Comparison of ENCODE assay signal across 15 cellular contexts in genomic region chr11:28049338-28050216, GRCh38. TPM values are rescaled to one million over a fixed set of nuclear protein-coding genes. Genes with fewer than 3 reads are reported as not detected.
DNase-seq lines count a peak whose midpoint lies in the region; ATAC-seq and TF ChIP-seq lines count a peak whose summit lies in the region.
"Had no signal": no experiment of that assay in that cellular context is flagged by ENCODE, and none has a peak within 500 bp of the region (broad histone marks: within the 10 kb centered on the region; RNA-seq: fewer than 3 reads in every experiment).

No MANE protein-coding gene starts in this region.

- H3K27me3 ChIP-seq in Panc1 (ENCODE audit: control insufficient read depth, insufficient read depth, low read length) (no peaks in the 10 kb centered on the region), fibroblast of lung (ENCODE audit: control insufficient read depth, insufficient read depth, low read length) (no peaks in the 10 kb centered on the region)
- H3K27me3 ChIP-seq: heart left ventricle, neural progenitor cell, tibial nerve had no signal

- CTCF ChIA-PET in Panc1 (lab: Charles Lee): no interaction called here

- H3K9ac ChIP-seq in fibroblast of lung (ENCODE audit: insufficient read depth, low read length): no peak overlapping the region
- H3K9ac ChIP-seq: neural progenitor cell had no signal

- H3K4me1 ChIP-seq in Panc1 (ENCODE audit: control insufficient read depth, insufficient read depth, low read length): peaks cover 26% of the 10 kb centered on the region
- peaks cover 3% of the 10 kb centered on the region for H3K4me1 ChIP-seq in fibroblast of lung (ENCODE audit: control insufficient read depth, extremely low read depth, insufficient read depth, low read length)
- H3K4me1 ChIP-seq: heart left ventricle, lower lobe of right lung, neural progenitor cell, tibial nerve had no signal

- H3K9me3 ChIP-seq in Panc1 (ENCODE audit: control insufficient read depth, insufficient read depth, low read depth, low read length): no peaks in the 10 kb centered on the region
- no peaks in the 10 kb centered on the region for H3K9me3 ChIP-seq in fibroblast of lung (ENCODE audit: control insufficient read depth, insufficient read depth, low read depth, low read length)
- H3K9me3 ChIP-seq: lower lobe of right lung, tibial nerve had no signal

- intact Hi-C loops in Panc1 (cut with micrococcal nuclease; ENCODE audit: unreplicated experiment): no loop called here

- in situ Hi-C loops in Panc1 (cut with HindIII; ENCODE audit: low pct_unique_long_range_greater_than_20kb, low sequenced_read_pairs): no loop called here

- H3K4me3 ChIP-seq in Panc1 (ENCODE audit: low read depth in 2 of 2, low read length in 2 of 2) (no peak overlapping the region), fibroblast of lung (replicated peaks in 1 of 4; ENCODE audit: control extremely low read depth in 1 of 4, insufficient read depth in 1 of 4, low read depth in 3 of 4, low read length in 4 of 4) (peak overlapping the region in 1 of 4 experiments; percentile 30)
- H3K4me3 ChIP-seq: heart left ventricle, lower lobe of right lung, neural progenitor cell, tibial nerve had no signal

- H4K20me1 ChIP-seq in fibroblast of lung (ENCODE audit: control insufficient read depth, extremely low read depth, insufficient read depth, low read length): no peaks in the 10 kb centered on the region

- POLR2A ChIA-PET in Panc1 (lab: Charles Lee): no interaction called here

- BruUV-seq in Panc1 (replicated peaks; lab: Mats Ljungman, UMichigan): no TSS peak

- peak overlapping the region; percentile 61 for H3K4me2 ChIP-seq in fibroblast of lung (ENCODE audit: extremely low read depth, insufficient read depth, low read length)
- H3K4me2 ChIP-seq: neural progenitor cell had no signal

- TF ChIP-seq CTCF in Panc1 (IDR thresholded peaks at IDR 0.05) (no peak), fibroblast of lung (conservative IDR thresholded peaks at IDR 0.05 in 1 of 2, IDR thresholded peaks at IDR 0.05 in 1 of 2; ENCODE audit: low read depth in 1 of 2, low read length in 2 of 2) (no peak)

- peak; percentile 95 for ATAC-seq in Panc1
- ATAC-seq in GM18858 (IDR thresholded peaks at IDR 0.05; ENCODE audit: unreplicated experiment): no peak
- ATAC-seq in GM18867 (IDR thresholded peaks at IDR 0.05; ENCODE audit: unreplicated experiment): no peak
- ATAC-seq: activated CD8-positive, alpha-beta memory T cell treated with anti-CD3 and anti-CD28 coated beads, Interleukin-2, amount 10 ng/mL, durations not matched to agents 7 days and 5 days; heart left ventricle; lower lobe of right lung had no signal

- peak overlapping the region; percentile 84; the same call in 1 of the 2 replicates for H3K27ac ChIP-seq in Panc1 (ENCODE audit: low read length)
- no peak overlapping the region for H3K27ac ChIP-seq in fibroblast of lung (ENCODE audit: insufficient read depth, low read length)
- H3K27ac ChIP-seq: heart left ventricle, lower lobe of right lung, neural progenitor cell, tibial nerve had no signal

- H2AFZ ChIP-seq in fibroblast of lung (ENCODE audit: low read length): no peak overlapping the region
- H2AFZ ChIP-seq: neural progenitor cell had no signal

- no peaks in the 10 kb centered on the region; the same call in 1 of the 2 replicates for H3K36me3 ChIP-seq in Panc1 (ENCODE audit: control insufficient read depth, insufficient read depth, low read length)
- no peaks in the 10 kb centered on the region for H3K36me3 ChIP-seq in fibroblast of lung (ENCODE audit: control insufficient read depth, insufficient read depth, low read length)
- H3K36me3 ChIP-seq: heart left ventricle, lower lobe of right lung, tibial nerve had no signal

- DNase-seq in NCI-H82 (lab: John Stamatoyannopoulos, UW) (peak; percentile 5), NCI-H82 treated with DMSO at 0.1 percent for 48 hours (lab: John Stamatoyannopoulos, UW; ENCODE audit: unreplicated experiment) (no peak), Panc1 (ENCODE audit: low read depth, low spot score) (peak; percentile 5), fibroblast of lung (ENCODE audit: low read depth in 2 of 2) (peak; percentile 55 to 71), NCI-H1092 (lab: John Stamatoyannopoulos, UW) (no peak), AML-193 (lab: John Stamatoyannopoulos, UW) (no peak)
- DNase-seq: activated CD8-positive, alpha-beta memory T cell treated with anti-CD3 and anti-CD28 coated beads, Interleukin-2, amount 10 ng/mL, durations not matched to agents 7 days and 5 days; activated naive CD8-positive, alpha-beta T cell treated with anti-CD3 and anti-CD28 coated beads, Interleukin-2, amount 10 ng/mL, durations not matched to agents 7 days and 5 days; heart left ventricle; lower lobe of right lung; stimulated activated CD4-positive, alpha-beta T cell treated with anti-CD3 and anti-CD28 coated beads, Interleukin-12 subunit alpha, Interleukin-12 subunit beta, amount 100 ng/mL, for 4 hours had no signal

- no peaks in the 10 kb centered on the region for H3K79me2 ChIP-seq in fibroblast of lung (ENCODE audit: control insufficient read depth, insufficient read depth, low read length)

RNA-seq across cellular contexts. Expression of gene KIF18A, which starts 58.4 kb away (rescaled TPM):
- total RNA-seq in Panc1 (2021; ENCODE audit: unreplicated experiment) (20.8 TPM), fibroblast of lung (4.9 and 12.6 TPM in 2 replicates)
- polyA plus RNA-seq in Panc1 (2012; ENCODE audit: insufficient read length): 3.1 TPM
- polyA plus RNA-seq in fibroblast of lung: 5.8 and 14.2 TPM in 2 replicates
- 3.8 and 7.9 TPM in 2 replicates for polyA plus RNA-seq in fibroblast of lung (2012)
- polyA minus RNA-seq in fibroblast of lung (ENCODE audit: low replicate concordance): 4.2 TPM in 1 of 2 replicates, not detected in the other

RNA-seq across cellular contexts. Expression of gene METTL15, which starts 58.6 kb away (rescaled TPM):
- total RNA-seq in Panc1 (2021; ENCODE audit: unreplicated experiment) (11.4 TPM), fibroblast of lung (20.5 and 28.4 TPM in 2 replicates)
- 4.5 TPM for polyA plus RNA-seq in Panc1 (2012; ENCODE audit: insufficient read length)
- 8.8 and 9.9 TPM in 2 replicates for polyA plus RNA-seq in fibroblast of lung
- 5.3 and 7.3 TPM in 2 replicates for polyA plus RNA-seq in fibroblast of lung (2012)
- polyA minus RNA-seq in fibroblast of lung (ENCODE audit: low replicate concordance): 3.2 and 4.5 TPM in 2 replicates

Comparison
In these comparisons a context has a peak if more than half of its experiments do, and no peak if none do; other contexts are left out.
1. DNase-seq: peak in NCI-H82 (single experiment), Panc1 (single experiment) and fibroblast of lung (2 of 2); none in NCI-H82 treated with DMSO at 0.1 percent for 48 hours (single experiment), NCI-H1092 (single experiment) and AML-193 (0 of 2).